In the genomic region with DNA sequence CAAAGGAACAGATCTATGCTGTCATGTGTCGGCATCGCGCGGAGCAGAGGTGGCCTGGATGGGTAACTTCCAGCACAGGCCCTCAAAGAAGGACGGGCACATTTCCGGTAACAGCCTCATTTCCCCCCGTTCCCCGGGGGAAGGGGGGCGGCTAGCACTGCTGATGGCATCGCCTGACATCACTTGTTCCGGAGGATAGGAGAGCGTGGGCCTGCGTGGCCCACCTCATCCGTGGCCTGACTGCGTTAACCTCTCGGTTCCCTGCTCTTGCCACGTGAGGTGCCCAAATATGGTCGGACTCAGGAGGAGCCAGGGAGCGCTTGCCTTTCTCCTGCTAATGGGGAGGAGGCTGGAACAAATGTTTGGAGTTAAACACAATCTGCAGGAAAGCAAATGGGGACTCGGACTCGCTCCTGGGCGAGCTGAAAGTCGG, we compare ENCODE assay signal across 8 cellular contexts.
DNase-seq lines count a peak whose midpoint lies in the region; ATAC-seq and TF ChIP-seq lines count a peak whose summit lies in the region.

Gene AKAP12 (plus strand): TSS at position 365 of the 433 bp plus-strand sequence. CDS start 596 bp downstream, outside the sequence.

- CTCF ChIA-PET in HEK293T (lab: Yijun Ruan, JAX), result interaction anchor here (0.6 to 1.5 kb wide), 3 partner anchors 11 to 86 kb away, joined by 3 to 5 read pairs (median 4); no protein-coding TSS in a partner anchor

- DNase-seq in NCI-H1694 treated with DMSO at 0.1 percent for 48 hours (lab: John Stamatoyannopoulos, UW), result peak; percentile 37
- no peak for DNase-seq in NCI-H1694 (lab: John Stamatoyannopoulos, UW)
- peak; percentile 56 for DNase-seq in hepatic stellate cell (ENCODE audit: low spot score)
- peak; percentile 66 for DNase-seq in putamen (ENCODE audit: low spot score)
- no peak for DNase-seq in HEK293T (ENCODE audit: extremely low spot score)

- POLR2A ChIA-PET in HEK293T (lab: Yijun Ruan, JAX), result no interaction called here

- ATAC-seq in HG03108 (IDR thresholded peaks at IDR 0.05; ENCODE audit: unreplicated experiment) (no peak), GM18909 (IDR thresholded peaks at IDR 0.05; ENCODE audit: poor library complexity, unreplicated experiment) (no peak)

- H3K27ac ChIP-seq in angular gyrus (ENCODE audit: low read depth, low read length), result peak within 1 kb of the TSS; percentile 74

TF ChIP-seq in HEK293T, 16 proteins besides CTCF, POLR2A, EP300 and RAD21:
- TF ChIP-seq SP1 (IDR thresholded peaks at IDR 0.05) (no peak), L3MBTL2 (conservative IDR thresholded peaks at IDR 0.05) (no peak), ELF4 (IDR thresholded peaks at IDR 0.05) (no peak), FOXM1 (IDR thresholded peaks at IDR 0.05; ENCODE audit: borderline replicate concordance) (no peak), HDGF (IDR thresholded peaks at IDR 0.05; ENCODE audit: borderline replicate concordance) (no peak), FOXK2 (IDR thresholded peaks at IDR 0.05) (no peak)

Comparison
In these comparisons a context has a peak if more than half of its experiments do, and no peak if none do; other contexts are left out.
1. DNase-seq: peak in NCI-H1694 treated with DMSO at 0.1 percent for 48 hours (single experiment), hepatic stellate cell (single experiment) and putamen (single experiment); none in NCI-H1694 (single experiment) and HEK293T (single experiment).